ENCODE assay signal across 2 cellular contexts in the genomic region with DNA sequence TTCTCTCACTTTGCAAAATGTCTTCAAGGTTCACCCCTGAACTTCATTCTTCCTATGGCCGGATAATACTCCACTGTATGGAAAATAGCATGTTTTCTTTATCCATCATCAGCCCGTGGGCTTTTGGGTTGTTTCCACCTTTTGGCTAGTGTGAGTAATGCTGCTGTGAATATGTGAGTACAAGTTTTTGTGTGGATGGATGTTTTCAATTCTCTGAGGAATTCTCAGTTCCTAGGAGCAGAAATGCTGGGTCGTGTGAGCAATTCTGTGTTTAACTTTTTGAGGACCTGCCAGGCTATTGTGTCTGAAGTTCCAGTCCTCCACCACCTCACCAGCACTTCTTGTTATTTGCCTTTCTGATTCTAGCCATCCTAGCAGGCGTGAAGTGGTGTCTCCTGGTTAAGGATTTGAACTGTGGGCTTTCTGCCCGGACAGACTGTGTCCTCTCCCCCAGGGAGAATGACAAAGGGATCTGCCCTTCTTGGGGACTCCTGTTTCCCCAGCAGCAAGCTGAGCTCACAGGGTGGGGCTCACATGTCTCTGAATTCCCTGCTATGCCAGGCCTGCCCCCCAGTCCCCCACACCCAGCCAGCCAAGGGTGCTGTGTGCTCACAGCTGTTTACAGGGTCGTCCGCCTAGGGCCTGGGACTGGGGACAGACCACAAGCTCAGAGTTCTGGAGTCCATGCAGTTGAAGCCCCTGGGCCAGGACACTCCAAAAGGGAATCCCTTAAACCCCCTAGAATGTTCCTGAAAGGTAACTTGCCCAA.
TF ChIP-seq lines count a peak whose summit lies in the region.

No MANE protein-coding gene starts in this region.

TF ChIP-seq in SK-N-SH, 30 proteins besides CTCF, POLR2A, EP300 and RAD21 (continued from another document):
- TF ChIP-seq, protein P1, sequence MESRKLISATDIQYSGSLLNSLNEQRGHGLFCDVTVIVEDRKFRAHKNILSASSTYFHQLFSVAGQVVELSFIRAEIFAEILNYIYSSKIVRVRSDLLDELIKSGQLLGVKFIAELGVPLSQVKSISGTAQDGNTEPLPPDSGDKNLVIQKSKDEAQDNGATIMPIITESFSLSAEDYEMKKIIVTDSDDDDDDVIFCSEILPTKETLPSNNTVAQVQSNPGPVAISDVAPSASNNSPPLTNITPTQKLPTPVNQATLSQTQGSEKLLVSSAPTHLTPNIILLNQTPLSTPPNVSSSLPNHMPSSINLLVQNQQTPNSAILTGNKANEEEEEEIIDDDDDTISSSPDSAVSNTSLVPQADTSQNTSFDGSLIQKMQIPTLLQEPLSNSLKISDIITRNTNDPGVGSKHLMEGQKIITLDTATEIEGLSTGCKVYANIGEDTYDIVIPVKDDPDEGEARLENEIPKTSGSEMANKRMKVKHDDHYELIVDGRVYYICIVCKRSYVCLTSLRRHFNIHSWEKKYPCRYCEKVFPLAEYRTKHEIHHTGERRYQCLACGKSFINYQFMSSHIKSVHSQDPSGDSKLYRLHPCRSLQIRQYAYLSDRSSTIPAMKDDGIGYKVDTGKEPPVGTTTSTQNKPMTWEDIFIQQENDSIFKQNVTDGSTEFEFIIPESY (IDR thresholded peaks at IDR 0.05; ENCODE audit: borderline replicate concordance, low read depth): no peak
- TF ChIP-seq PBX3 (IDR thresholded peaks at IDR 0.05) (no peak), FOXJ3 (CRISPR knock-in tag; IDR thresholded peaks at IDR 0.05) (no peak), SIN3A (IDR thresholded peaks at IDR 0.05; ENCODE audit: borderline replicate concordance, low read depth, low read length) (no peak)
- TF ChIP-seq, protein P2, sequence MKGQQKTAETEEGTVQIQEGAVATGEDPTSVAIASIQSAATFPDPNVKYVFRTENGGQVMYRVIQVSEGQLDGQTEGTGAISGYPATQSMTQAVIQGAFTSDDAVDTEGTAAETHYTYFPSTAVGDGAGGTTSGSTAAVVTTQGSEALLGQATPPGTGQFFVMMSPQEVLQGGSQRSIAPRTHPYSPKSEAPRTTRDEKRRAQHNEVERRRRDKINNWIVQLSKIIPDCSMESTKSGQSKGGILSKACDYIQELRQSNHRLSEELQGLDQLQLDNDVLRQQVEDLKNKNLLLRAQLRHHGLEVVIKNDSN (IDR thresholded peaks at IDR 0.05; ENCODE audit: borderline replicate concordance, low read depth): no peak

TF ChIP-seq in SK-N-SH treated with all-trans-retinoic acid at 6 μM for 48 hours, 23 proteins besides CTCF, POLR2A, EP300 and RAD21 (continued from another document):
- TF ChIP-seq ZNF70 (CRISPR knock-in tag; IDR thresholded peaks at IDR 0.05) (no peak), POU6F1 (CRISPR knock-in tag; IDR thresholded peaks at IDR 0.05; ENCODE audit: borderline replicate concordance, low read depth) (no peak), PPARA (CRISPR knock-in tag; IDR thresholded peaks at IDR 0.05; ENCODE audit: borderline replicate concordance) (no peak), ESRRG (CRISPR knock-in tag; IDR thresholded peaks at IDR 0.05) (no peak), BACH2 (CRISPR knock-in tag; IDR thresholded peaks at IDR 0.05; ENCODE audit: borderline replicate concordance) (no peak), OSR1 (CRISPR knock-in tag; IDR thresholded peaks at IDR 0.05) (no peak), TSHZ2 (CRISPR knock-in tag; IDR thresholded peaks at IDR 0.05) (no peak), ISL1 (CRISPR knock-in tag; IDR thresholded peaks at IDR 0.05) (no peak)
- TF ChIP-seq, protein P3, sequence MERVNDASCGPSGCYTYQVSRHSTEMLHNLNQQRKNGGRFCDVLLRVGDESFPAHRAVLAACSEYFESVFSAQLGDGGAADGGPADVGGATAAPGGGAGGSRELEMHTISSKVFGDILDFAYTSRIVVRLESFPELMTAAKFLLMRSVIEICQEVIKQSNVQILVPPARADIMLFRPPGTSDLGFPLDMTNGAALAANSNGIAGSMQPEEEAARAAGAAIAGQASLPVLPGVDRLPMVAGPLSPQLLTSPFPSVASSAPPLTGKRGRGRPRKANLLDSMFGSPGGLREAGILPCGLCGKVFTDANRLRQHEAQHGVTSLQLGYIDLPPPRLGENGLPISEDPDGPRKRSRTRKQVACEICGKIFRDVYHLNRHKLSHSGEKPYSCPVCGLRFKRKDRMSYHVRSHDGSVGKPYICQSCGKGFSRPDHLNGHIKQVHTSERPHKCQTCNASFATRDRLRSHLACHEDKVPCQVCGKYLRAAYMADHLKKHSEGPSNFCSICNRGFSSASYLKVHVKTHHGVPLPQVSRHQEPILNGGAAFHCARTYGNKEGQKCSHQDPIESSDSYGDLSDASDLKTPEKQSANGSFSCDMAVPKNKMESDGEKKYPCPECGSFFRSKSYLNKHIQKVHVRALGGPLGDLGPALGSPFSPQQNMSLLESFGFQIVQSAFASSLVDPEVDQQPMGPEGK (CRISPR knock-in tag; IDR thresholded peaks at IDR 0.05; ENCODE audit: borderline replicate concordance): no peak
- TF ChIP-seq, protein P4, sequence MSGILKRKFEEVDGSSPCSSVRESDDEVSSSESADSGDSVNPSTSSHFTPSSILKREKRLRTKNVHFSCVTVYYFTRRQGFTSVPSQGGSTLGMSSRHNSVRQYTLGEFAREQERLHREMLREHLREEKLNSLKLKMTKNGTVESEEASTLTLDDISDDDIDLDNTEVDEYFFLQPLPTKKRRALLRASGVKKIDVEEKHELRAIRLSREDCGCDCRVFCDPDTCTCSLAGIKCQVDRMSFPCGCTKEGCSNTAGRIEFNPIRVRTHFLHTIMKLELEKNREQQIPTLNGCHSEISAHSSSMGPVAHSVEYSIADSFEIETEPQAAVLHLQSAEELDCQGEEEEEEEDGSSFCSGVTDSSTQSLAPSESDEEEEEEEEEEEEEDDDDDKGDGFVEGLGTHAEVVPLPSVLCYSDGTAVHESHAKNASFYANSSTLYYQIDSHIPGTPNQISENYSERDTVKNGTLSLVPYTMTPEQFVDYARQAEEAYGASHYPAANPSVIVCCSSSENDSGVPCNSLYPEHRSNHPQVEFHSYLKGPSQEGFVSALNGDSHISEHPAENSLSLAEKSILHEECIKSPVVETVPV (CRISPR knock-in tag; IDR thresholded peaks at IDR 0.05): no peak
